18 cellular contexts compared by ENCODE assay signal in genomic region chr2:70771446-70771845, GRCh38. TPM values are rescaled to one million over a fixed set of nuclear protein-coding genes. Genes with fewer than 3 reads are reported as not detected.
A peak's percentile ranks its signal among the peaks of the same experiment; 100 is the strongest.
DNase-seq lines count a peak whose midpoint lies in the region; ATAC-seq and TF ChIP-seq lines count a peak whose summit lies in the region.
"Had no signal": no experiment of that assay in that cellular context is flagged by ENCODE, and none has a peak within 500 bp of the region (broad histone marks: within the 10 kb centered on the region; RNA-seq: fewer than 3 reads in every experiment).

No MANE protein-coding gene starts in this region.

- DNase-seq in activated CD8-positive, alpha-beta T cell treated with anti-CD3 and anti-CD28 coated beads for 36 hours = peak; percentile 24
- DNase-seq in activated CD8-positive, alpha-beta T cell treated with anti-CD3 and anti-CD28 coated beads, Interleukin-2, amount 10 ng/mL, durations not matched to agents 7 days and 5 days = no peak
- DNase-seq in stimulated activated effector memory CD8-positive, alpha-beta T cell treated with anti-CD3 and anti-CD28 coated beads, Interleukin-12 subunit alpha, Interleukin-12 subunit beta, amount 100 ng/mL, for 72 hours (ENCODE audit: low spot score in 2 of 2) = no peak
- no peak for DNase-seq in SW480 (ENCODE audit: low spot score)
- no peak for DNase-seq in NCI-H748 (lab: John Stamatoyannopoulos, UW; ENCODE audit: unreplicated experiment)
- DNase-seq: activated gamma-delta T cell treated with Interleukin-2 at 50 U/mL for 16 hours, aorta, DND-41, foreskin fibroblast, H7, left cardiac atrium, sigmoid colon, T-cell had no signal

- H3K27ac Mint-ChIP-seq in activated CD8-positive, alpha-beta T cell treated with anti-CD3 and anti-CD28 coated beads for 36 hours = no peak overlapping the region
- no peak overlapping the region for H3K27ac Mint-ChIP-seq in activated CD8-positive, alpha-beta T cell treated with anti-CD3 and anti-CD28 coated beads, Interleukin-2, amount 10 ng/mL, durations not matched to agents 7 days and 5 days
- no peak overlapping the region for H3K27ac Mint-ChIP-seq in stimulated activated effector memory CD8-positive, alpha-beta T cell treated with anti-CD3 and anti-CD28 coated beads, Interleukin-12 subunit alpha, Interleukin-12 subunit beta, amount 100 ng/mL, for 72 hours
- H3K27ac Mint-ChIP-seq: T-cell had no signal

- ATAC-seq in activated CD8-positive, alpha-beta T cell treated with anti-CD3 and anti-CD28 coated beads for 36 hours = no peak
- no peak for ATAC-seq in activated CD8-positive, alpha-beta T cell treated with anti-CD3 and anti-CD28 coated beads, Interleukin-2, amount 10 ng/mL, durations not matched to agents 7 days and 5 days
- ATAC-seq in GM21717 (IDR thresholded peaks at IDR 0.05; ENCODE audit: unreplicated experiment) (peak; percentile 69), HG03175 (IDR thresholded peaks at IDR 0.05; ENCODE audit: unreplicated experiment) (peak; percentile 71), HG02642 (IDR thresholded peaks at IDR 0.05; ENCODE audit: poor library complexity, unreplicated experiment) (no peak)
- ATAC-seq in stimulated activated effector memory CD8-positive, alpha-beta T cell treated with anti-CD3 and anti-CD28 coated beads, Interleukin-12 subunit alpha, Interleukin-12 subunit beta, amount 100 ng/mL, for 72 hours = peak; percentile 43
- ATAC-seq: left cardiac atrium, T-cell had no signal

- peaks cover 7% of the 10 kb centered on the region for H3K4me1 Mint-ChIP-seq in activated CD8-positive, alpha-beta T cell treated with anti-CD3 and anti-CD28 coated beads for 36 hours (ENCODE audit: low read depth)
- peaks cover 11% of the 10 kb centered on the region for H3K4me1 Mint-ChIP-seq in activated CD8-positive, alpha-beta T cell treated with anti-CD3 and anti-CD28 coated beads, Interleukin-2, amount 10 ng/mL, durations not matched to agents 7 days and 5 days (ENCODE audit: low read depth)
- peaks cover 23% of the 10 kb centered on the region for H3K4me1 Mint-ChIP-seq in stimulated activated effector memory CD8-positive, alpha-beta T cell treated with anti-CD3 and anti-CD28 coated beads, Interleukin-12 subunit alpha, Interleukin-12 subunit beta, amount 100 ng/mL, for 72 hours

- no peak for TF ChIP-seq CTCF in activated CD8-positive, alpha-beta T cell treated with anti-CD3 and anti-CD28 coated beads for 36 hours (IDR thresholded peaks at IDR 0.05)

- no peak overlapping the region for H3K4me3 Mint-ChIP-seq in activated CD8-positive, alpha-beta T cell treated with anti-CD3 and anti-CD28 coated beads for 36 hours
- no peak overlapping the region for H3K4me3 Mint-ChIP-seq in activated CD8-positive, alpha-beta T cell treated with anti-CD3 and anti-CD28 coated beads, Interleukin-2, amount 10 ng/mL, durations not matched to agents 7 days and 5 days
- H3K4me3 Mint-ChIP-seq in stimulated activated effector memory CD8-positive, alpha-beta T cell treated with anti-CD3 and anti-CD28 coated beads, Interleukin-12 subunit alpha, Interleukin-12 subunit beta, amount 100 ng/mL, for 72 hours = no peak overlapping the region
- H3K4me3 Mint-ChIP-seq: CD14-positive monocyte, T-cell had no signal

- H3K36me3 Mint-ChIP-seq in activated CD8-positive, alpha-beta T cell treated with anti-CD3 and anti-CD28 coated beads for 36 hours (ENCODE audit: low read depth) = no peaks in the 10 kb centered on the region
- H3K36me3 Mint-ChIP-seq in activated CD8-positive, alpha-beta T cell treated with anti-CD3 and anti-CD28 coated beads, Interleukin-2, amount 10 ng/mL, durations not matched to agents 7 days and 5 days (ENCODE audit: low read depth) = no peaks in the 10 kb centered on the region
- H3K36me3 Mint-ChIP-seq in stimulated activated effector memory CD8-positive, alpha-beta T cell treated with anti-CD3 and anti-CD28 coated beads, Interleukin-12 subunit alpha, Interleukin-12 subunit beta, amount 100 ng/mL, for 72 hours = no peaks in the 10 kb centered on the region
- H3K36me3 Mint-ChIP-seq: T-cell had no signal

- CTCF ChIA-PET in activated CD8-positive, alpha-beta T cell treated with anti-CD3 and anti-CD28 coated beads for 36 hours (lab: Charles Lee) = interaction anchor here (1.0 to 2.1 kb wide), 4 partner anchors 9 to 124 kb away, joined by 3 to 7 read pairs (median 4); no protein-coding TSS in a partner anchor
- CTCF ChIA-PET in activated CD8-positive, alpha-beta T cell treated with anti-CD3 and anti-CD28 coated beads, Interleukin-2, amount 10 ng/mL, durations not matched to agents 7 days and 5 days (lab: Charles Lee) = interaction anchor here (1.1 to 4.1 kb wide), 2 partner anchors 17 to 177 kb away, joined by 4 to 25 read pairs; partner anchors contain the start of gene FIGLA

- POLR2A ChIA-PET in activated CD8-positive, alpha-beta T cell treated with anti-CD3 and anti-CD28 coated beads for 36 hours (lab: Charles Lee) = interaction anchor here (0.6 kb wide), 1 partner anchor 220 kb away, joined by 3 read pairs; no protein-coding TSS in a partner anchor
- POLR2A ChIA-PET in activated CD8-positive, alpha-beta T cell treated with anti-CD3 and anti-CD28 coated beads, Interleukin-2, amount 10 ng/mL, durations not matched to agents 7 days and 5 days (lab: Charles Lee) = interaction anchor here (0.6 to 0.9 kb wide), 2 partner anchors 10 to 30 kb away, joined by 3 read pairs; no protein-coding TSS in a partner anchor

- intact Hi-C loops in activated CD8-positive, alpha-beta T cell treated with anti-CD3 and anti-CD28 coated beads for 36 hours (cut with micrococcal nuclease) = no loop called here

- H3K9me3 Mint-ChIP-seq in activated CD8-positive, alpha-beta T cell treated with anti-CD3 and anti-CD28 coated beads for 36 hours = no peaks in the 10 kb centered on the region
- H3K9me3 Mint-ChIP-seq in activated CD8-positive, alpha-beta T cell treated with anti-CD3 and anti-CD28 coated beads, Interleukin-2, amount 10 ng/mL, durations not matched to agents 7 days and 5 days (ENCODE audit: insufficient read depth) = no peaks in the 10 kb centered on the region
- peaks cover 3% of the 10 kb centered on the region for H3K9me3 Mint-ChIP-seq in stimulated activated effector memory CD8-positive, alpha-beta T cell treated with anti-CD3 and anti-CD28 coated beads, Interleukin-12 subunit alpha, Interleukin-12 subunit beta, amount 100 ng/mL, for 72 hours

- H3K27me3 Mint-ChIP-seq in activated CD8-positive, alpha-beta T cell treated with anti-CD3 and anti-CD28 coated beads for 36 hours = peaks cover 41% of the 10 kb centered on the region
- peaks cover 63% of the 10 kb centered on the region for H3K27me3 Mint-ChIP-seq in activated CD8-positive, alpha-beta T cell treated with anti-CD3 and anti-CD28 coated beads, Interleukin-2, amount 10 ng/mL, durations not matched to agents 7 days and 5 days (ENCODE audit: low read depth)

RNA-seq across cellular contexts. Expression of gene ADD2, which starts 3.4 kb away (rescaled TPM):
- total RNA-seq in activated CD8-positive, alpha-beta T cell treated with anti-CD3 and anti-CD28 coated beads for 36 hours = 10 to 100 TPM; 24.5 to 26.3 TPM
- 10 to 100 TPM; 12.8 to 14.2 TPM for total RNA-seq in activated CD8-positive, alpha-beta T cell treated with anti-CD3 and anti-CD28 coated beads, Interleukin-2, amount 10 ng/mL, durations not matched to agents 7 days and 5 days

RNA-seq across cellular contexts. Expression of gene FIGLA, which starts 19.0 kb away (rescaled TPM):
- total RNA-seq in activated CD8-positive, alpha-beta T cell treated with anti-CD3 and anti-CD28 coated beads for 36 hours = not detected
- not detected for total RNA-seq in activated CD8-positive, alpha-beta T cell treated with anti-CD3 and anti-CD28 coated beads, Interleukin-2, amount 10 ng/mL, durations not matched to agents 7 days and 5 days
- total RNA-seq: aorta, cerebellum, H7, left cardiac atrium, sigmoid colon, T-cell had no signal

RNA-seq across cellular contexts. Expression of gene CLEC4F, which starts 49.0 kb away (rescaled TPM):
- not detected for total RNA-seq in activated CD8-positive, alpha-beta T cell treated with anti-CD3 and anti-CD28 coated beads for 36 hours
- total RNA-seq in activated CD8-positive, alpha-beta T cell treated with anti-CD3 and anti-CD28 coated beads, Interleukin-2, amount 10 ng/mL, durations not matched to agents 7 days and 5 days = not detected
- total RNA-seq: cerebellum, H7, T-cell had no signal

Comparison
In these comparisons a context has a peak if more than half of its experiments do, and no peak if none do; other contexts are left out.
1. ATAC-seq: peak in GM21717 (single experiment), HG03175 (single experiment) and stimulated activated effector memory CD8-positive, alpha-beta T cell treated with anti-CD3 and anti-CD28 coated beads, Interleukin-12 subunit alpha, Interleukin-12 subunit beta, amount 100 ng/mL, for 72 hours (single experiment); none in activated CD8-positive, alpha-beta T cell treated with anti-CD3 and anti-CD28 coated beads for 36 hours (single experiment), activated CD8-positive, alpha-beta T cell treated with anti-CD3 and anti-CD28 coated beads, Interleukin-2, amount 10 ng/mL, durations not matched to agents 7 days and 5 days (single experiment) and HG02642 (single experiment).